Comparison of ENCODE assay signal across 17 cellular contexts in the genomic region with DNA sequence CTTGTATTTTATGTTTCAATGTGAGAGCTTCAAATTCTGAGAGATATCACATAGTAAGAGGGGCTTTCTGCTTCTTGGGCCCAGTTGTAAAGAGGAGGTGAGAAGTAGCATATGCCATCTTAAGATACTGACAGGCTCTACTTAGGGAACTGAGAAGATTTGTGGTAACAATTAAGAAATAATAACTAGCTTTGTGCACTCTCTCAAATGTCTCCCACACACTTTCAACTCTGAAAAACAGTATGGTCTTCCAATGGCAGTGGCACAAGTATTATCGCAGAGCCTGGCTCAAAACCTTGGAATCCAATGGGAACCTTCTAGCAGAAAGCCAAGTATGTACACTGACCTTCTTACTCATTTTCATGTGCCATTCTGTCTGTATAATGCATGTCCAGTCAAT.
"Had no signal": no experiment of that assay in that cellular context is flagged by ENCODE, and none has a peak within 500 bp of the region (broad histone marks: within the 10 kb centered on the region; RNA-seq: fewer than 3 reads in every experiment).

No MANE protein-coding gene starts in this region.

- ATAC-seq: activated CD8-positive, alpha-beta memory T cell treated with anti-CD3 and anti-CD28 coated beads, Interleukin-2, amount 10 ng/mL, durations not matched to agents 7 days and 5 days; activated naive CD4-positive, alpha-beta T cell treated with anti-CD3 and anti-CD28 coated beads, Interleukin-2, amount 50 U/mL, for 72 hours; foreskin keratinocyte; natural killer cell; stimulated activated effector memory CD8-positive, alpha-beta T cell treated with anti-CD3 and anti-CD28 coated beads, Interleukin-12 subunit alpha, Interleukin-12 subunit beta, amount 100 ng/mL, for 72 hours had no signal

- H3K4me3 Mint-ChIP-seq: activated CD8-positive, alpha-beta memory T cell treated with anti-CD3 and anti-CD28 coated beads, Interleukin-2, amount 10 ng/mL, durations not matched to agents 7 days and 5 days; activated T-cell treated with anti-CD3 and anti-CD28 coated beads, Interleukin-2, amount 50 U/mL, for 24 hours; natural killer cell; stimulated activated effector memory CD8-positive, alpha-beta T cell treated with anti-CD3 and anti-CD28 coated beads, Interleukin-12 subunit alpha, Interleukin-12 subunit beta, amount 100 ng/mL, for 72 hours had no signal

- H3K27ac Mint-ChIP-seq: activated CD8-positive, alpha-beta memory T cell treated with anti-CD3 and anti-CD28 coated beads, Interleukin-2, amount 10 ng/mL, durations not matched to agents 7 days and 5 days; activated naive CD4-positive, alpha-beta T cell treated with anti-CD3 and anti-CD28 coated beads, Interleukin-2, amount 50 U/mL, for 72 hours; activated T-cell treated with anti-CD3 and anti-CD28 coated beads, Interleukin-2, amount 50 U/mL, for 24 hours; natural killer cell; stimulated activated effector memory CD8-positive, alpha-beta T cell treated with anti-CD3 and anti-CD28 coated beads, Interleukin-12 subunit alpha, Interleukin-12 subunit beta, amount 100 ng/mL, for 72 hours had no signal

- DNase-seq: activated CD4-positive, alpha-beta T cell treated with anti-CD3 and anti-CD28 coated beads, Interleukin-2, amount 50 U/mL, for 48 hours; activated CD4-positive, CD25-positive, alpha-beta regulatory T cell treated with anti-CD3 and anti-CD28 coated beads, Interleukin-2, amount 50 U/mL, for 72 hours; activated CD8-positive, alpha-beta memory T cell treated with anti-CD3 and anti-CD28 coated beads, Interleukin-2, amount 10 ng/mL, durations not matched to agents 7 days and 5 days; activated effector memory CD4-positive, alpha-beta T cell treated with anti-CD3 and anti-CD28 coated beads, Interleukin-2, amount 50 U/mL, for 16 hours; activated T-cell treated with anti-CD3 and anti-CD28 coated beads, Interleukin-2, amount 50 U/mL, for 24 hours; amygdala; cerebellar nuclear complex; dermis blood vessel endothelial cell; erythroblast; foreskin keratinocyte; natural killer cell had no signal

- H3K4me3 ChIP-seq: right atrium auricular region, smooth muscle cell, tibial nerve, vagina had no signal

- H3K27me3 Mint-ChIP-seq: activated T-cell treated with anti-CD3 and anti-CD28 coated beads, Interleukin-2, amount 50 U/mL, for 24 hours had no signal

- H3K36me3 Mint-ChIP-seq: activated CD8-positive, alpha-beta memory T cell treated with anti-CD3 and anti-CD28 coated beads, Interleukin-2, amount 10 ng/mL, durations not matched to agents 7 days and 5 days; activated naive CD4-positive, alpha-beta T cell treated with anti-CD3 and anti-CD28 coated beads, Interleukin-2, amount 50 U/mL, for 72 hours; natural killer cell; stimulated activated effector memory CD8-positive, alpha-beta T cell treated with anti-CD3 and anti-CD28 coated beads, Interleukin-12 subunit alpha, Interleukin-12 subunit beta, amount 100 ng/mL, for 72 hours had no signal

- H3K4me1 Mint-ChIP-seq: natural killer cell; stimulated activated effector memory CD8-positive, alpha-beta T cell treated with anti-CD3 and anti-CD28 coated beads, Interleukin-12 subunit alpha, Interleukin-12 subunit beta, amount 100 ng/mL, for 72 hours had no signal

- H3K9me3 Mint-ChIP-seq: activated naive CD4-positive, alpha-beta T cell treated with anti-CD3 and anti-CD28 coated beads, Interleukin-2, amount 50 U/mL, for 72 hours; activated T-cell treated with anti-CD3 and anti-CD28 coated beads, Interleukin-2, amount 50 U/mL, for 24 hours; natural killer cell; stimulated activated effector memory CD8-positive, alpha-beta T cell treated with anti-CD3 and anti-CD28 coated beads, Interleukin-12 subunit alpha, Interleukin-12 subunit beta, amount 100 ng/mL, for 72 hours had no signal
